8 cellular contexts compared by ENCODE assay signal in genomic region chr2:214069254-214069653, GRCh38.
DNase-seq lines count a peak whose midpoint lies in the region; ATAC-seq lines count a peak whose summit lies in the region.

No MANE protein-coding gene starts in this region.

- ATAC-seq in activated naive CD8-positive, alpha-beta T cell treated with anti-CD3 and anti-CD28 coated beads, Interleukin-2, amount 50 U/mL, for 24 hours = peak; percentile 94
- no peak for ATAC-seq in left colon
- ATAC-seq in left ventricle myocardium superior = no peak

- no peaks in the 10 kb centered on the region for H3K36me3 ChIP-seq in rectal smooth muscle tissue (ENCODE audit: control insufficient read depth, insufficient read depth, low read length)

- no peaks in the 10 kb centered on the region for H3K36me3 Mint-ChIP-seq in activated naive CD8-positive, alpha-beta T cell treated with anti-CD3 and anti-CD28 coated beads, Interleukin-2, amount 50 U/mL, for 24 hours (ENCODE audit: low read depth)
- H3K36me3 Mint-ChIP-seq in activated naive CD8-positive, alpha-beta T cell treated with anti-CD3 and anti-CD28 coated beads for 36 hours = no peaks in the 10 kb centered on the region

- H3K27me3 Mint-ChIP-seq in activated naive CD8-positive, alpha-beta T cell treated with anti-CD3 and anti-CD28 coated beads, Interleukin-2, amount 50 U/mL, for 24 hours = no peaks in the 10 kb centered on the region
- H3K27me3 Mint-ChIP-seq in activated naive CD8-positive, alpha-beta T cell treated with anti-CD3 and anti-CD28 coated beads for 36 hours = no peaks in the 10 kb centered on the region

- peak overlapping the region; percentile 66 for H3K27ac ChIP-seq in rectal smooth muscle tissue (ENCODE audit: low read depth, low read length)

- peaks cover 5% of the 10 kb centered on the region for H3K4me1 ChIP-seq in rectal smooth muscle tissue (ENCODE audit: control insufficient read depth, insufficient read depth, low read length)

- H3K27me3 ChIP-seq in rectal smooth muscle tissue (ENCODE audit: control insufficient read depth, insufficient read depth, low read length) = no peaks in the 10 kb centered on the region

- H3K4me3 ChIP-seq in rectal smooth muscle tissue (ENCODE audit: low read length) = peak overlapping the region; percentile 13

- no peaks in the 10 kb centered on the region for H3K9me3 Mint-ChIP-seq in activated naive CD8-positive, alpha-beta T cell treated with anti-CD3 and anti-CD28 coated beads, Interleukin-2, amount 50 U/mL, for 24 hours
- H3K9me3 Mint-ChIP-seq in activated naive CD8-positive, alpha-beta T cell treated with anti-CD3 and anti-CD28 coated beads for 36 hours = no peaks in the 10 kb centered on the region

- intact Hi-C loops in left colon (cut with DNase I, micrococcal nuclease) (no loop called here), left ventricle myocardium superior (cut with micrococcal nuclease) (no loop called here)

- no peak overlapping the region for H3K9ac ChIP-seq in rectal smooth muscle tissue (ENCODE audit: low read length)

- no peak overlapping the region for H3K4me3 Mint-ChIP-seq in activated naive CD8-positive, alpha-beta T cell treated with anti-CD3 and anti-CD28 coated beads, Interleukin-2, amount 50 U/mL, for 24 hours
- no peak overlapping the region for H3K4me3 Mint-ChIP-seq in activated naive CD8-positive, alpha-beta T cell treated with anti-CD3 and anti-CD28 coated beads for 36 hours

- no peaks in the 10 kb centered on the region for H3K4me1 Mint-ChIP-seq in activated naive CD8-positive, alpha-beta T cell treated with anti-CD3 and anti-CD28 coated beads, Interleukin-2, amount 50 U/mL, for 24 hours
- H3K4me1 Mint-ChIP-seq in activated naive CD8-positive, alpha-beta T cell treated with anti-CD3 and anti-CD28 coated beads for 36 hours = no peaks in the 10 kb centered on the region

- no peak for DNase-seq in activated naive CD8-positive, alpha-beta T cell treated with anti-CD3 and anti-CD28 coated beads, Interleukin-2, amount 50 U/mL, for 24 hours
- no peak for DNase-seq in activated naive CD8-positive, alpha-beta T cell treated with anti-CD3 and anti-CD28 coated beads for 36 hours
- DNase-seq in KG1 (lab: John Stamatoyannopoulos, UW) (peak; percentile 16), dermis blood vessel endothelial cell (peak; percentile 1), iPS-NIHi11 (ENCODE audit: low spot score) (no peak), left colon (no peak), left ventricle myocardium superior (no peak)

- no peak overlapping the region for H3K27ac Mint-ChIP-seq in activated naive CD8-positive, alpha-beta T cell treated with anti-CD3 and anti-CD28 coated beads, Interleukin-2, amount 50 U/mL, for 24 hours
- H3K27ac Mint-ChIP-seq in activated naive CD8-positive, alpha-beta T cell treated with anti-CD3 and anti-CD28 coated beads for 36 hours = no peak overlapping the region

Comparison
In these comparisons a context has a peak if more than half of its experiments do, and no peak if none do; other contexts are left out.
1. DNase-seq: peak in KG1 (single experiment) and dermis blood vessel endothelial cell (single experiment); none in activated naive CD8-positive, alpha-beta T cell treated with anti-CD3 and anti-CD28 coated beads, Interleukin-2, amount 50 U/mL, for 24 hours (single experiment), activated naive CD8-positive, alpha-beta T cell treated with anti-CD3 and anti-CD28 coated beads for 36 hours (single experiment), iPS-NIHi11 (single experiment), left colon (0 of 2) and left ventricle myocardium superior (single experiment).